ENCODE assay signal across 1 cellular context in the genomic region with DNA sequence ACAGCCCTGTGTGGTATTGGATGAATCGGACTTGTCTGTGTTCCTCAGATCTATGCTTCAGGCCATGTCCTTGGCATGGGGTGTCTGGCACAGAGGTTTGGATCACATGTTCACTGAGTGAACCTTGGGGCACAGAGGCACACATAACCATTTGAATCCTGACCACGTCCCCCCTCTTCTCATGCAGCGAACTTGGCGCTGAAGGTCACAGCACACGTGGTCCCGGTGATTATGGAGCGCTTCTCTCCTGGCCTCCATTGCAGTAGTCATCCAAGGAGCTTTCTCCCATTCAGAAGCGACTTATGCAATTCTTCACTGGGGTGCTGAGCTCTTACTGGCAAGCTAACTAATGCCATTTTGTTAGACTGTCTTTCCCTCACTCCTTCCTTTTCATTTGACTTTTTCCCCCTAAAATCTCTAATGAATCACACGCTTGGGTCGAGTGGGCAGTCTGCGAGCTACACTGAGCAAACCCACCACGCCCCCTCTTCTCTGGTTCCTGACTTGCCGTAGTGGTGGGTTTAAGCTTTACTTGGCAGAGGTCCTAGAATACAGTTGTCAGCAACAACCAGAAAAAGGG.
TF ChIP-seq lines count a peak whose summit lies in the region.

No MANE protein-coding gene starts in this region.

TF ChIP-seq in K562, 482 proteins besides CTCF, POLR2A, EP300 and RAD21 (continued from another document):
- TF ChIP-seq, protein P1, sequence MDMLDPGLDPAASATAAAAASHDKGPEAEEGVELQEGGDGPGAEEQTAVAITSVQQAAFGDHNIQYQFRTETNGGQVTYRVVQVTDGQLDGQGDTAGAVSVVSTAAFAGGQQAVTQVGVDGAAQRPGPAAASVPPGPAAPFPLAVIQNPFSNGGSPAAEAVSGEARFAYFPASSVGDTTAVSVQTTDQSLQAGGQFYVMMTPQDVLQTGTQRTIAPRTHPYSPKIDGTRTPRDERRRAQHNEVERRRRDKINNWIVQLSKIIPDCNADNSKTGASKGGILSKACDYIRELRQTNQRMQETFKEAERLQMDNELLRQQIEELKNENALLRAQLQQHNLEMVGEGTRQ (CRISPR knock-in tag; IDR thresholded peaks at IDR 0.05), result no peak
- no peak for TF ChIP-seq ZSCAN32 (CRISPR knock-in tag; IDR thresholded peaks at IDR 0.05)
- no peak for TF ChIP-seq WHSC1 (IDR thresholded peaks at IDR 0.05; ENCODE audit: low read length)
- TF ChIP-seq PML (IDR thresholded peaks at IDR 0.05; ENCODE audit: low read length), result no peak
- no peak for TF ChIP-seq FOXJ2 (tag; IDR thresholded peaks at IDR 0.05)
- TF ChIP-seq TCFL5 (CRISPR knock-in tag; conservative IDR thresholded peaks at IDR 0.05), result no peak
- TF ChIP-seq ASH1L (IDR thresholded peaks at IDR 0.05; ENCODE audit: borderline replicate concordance, low read depth, partially characterized antibody), result no peak
- no peak for TF ChIP-seq HEY1 (CRISPR knock-in tag; IDR thresholded peaks at IDR 0.05; ENCODE audit: borderline replicate concordance)
- no peak for TF ChIP-seq ZNF121 (CRISPR knock-in tag; conservative IDR thresholded peaks at IDR 0.05)
- no peak for TF ChIP-seq RNF2 (IDR thresholded peaks at IDR 0.05)
- TF ChIP-seq MYBL2 (IDR thresholded peaks at IDR 0.05; ENCODE audit: low read depth), result no peak
- TF ChIP-seq MYBL2 (CRISPR knock-in tag; IDR thresholded peaks at IDR 0.05; ENCODE audit: borderline replicate concordance), result no peak
- no peak for TF ChIP-seq SNIP1 (IDR thresholded peaks at IDR 0.05; ENCODE audit: low read depth)
- TF ChIP-seq KLF13 (tag; IDR thresholded peaks at IDR 0.05; ENCODE audit: borderline replicate concordance, low read depth), result no peak
- TF ChIP-seq CHD1 (IDR thresholded peaks at IDR 0.05; ENCODE audit: low read length), result no peak
- TF ChIP-seq THRAP3 (IDR thresholded peaks at IDR 0.05; ENCODE audit: borderline replicate concordance), result no peak
- TF ChIP-seq EZH2 (IDR thresholded peaks at IDR 0.05; ENCODE audit: borderline replicate concordance, low read depth, low read length), result no peak
TF ChIP-seq in K562: peak in this region for 0.
